Comparison of ENCODE assay signal across 1 cellular context in genomic region chr7:91367812-91368578, GRCh38.
TF ChIP-seq lines count a peak whose summit lies in the region.

No MANE protein-coding gene starts in this region.

TF ChIP-seq in WTC11, 78 proteins besides CTCF, POLR2A, EP300 and RAD21 (continued from another document):
- TF ChIP-seq PRDM15 (CRISPR knock-in tag; IDR thresholded peaks at IDR 0.05) (no peak), ATF6 (CRISPR knock-in tag; IDR thresholded peaks at IDR 0.05) (no peak)
